In genomic region chr2:74178211-74179062, GRCh38 we compare ENCODE assay signal across 8 cellular contexts. TPM values are rescaled to one million over a fixed set of nuclear protein-coding genes. Genes with fewer than 3 reads are reported as not detected.
A peak's percentile ranks its signal among the peaks of the same experiment; 100 is the strongest.
DNase-seq lines count a peak whose midpoint lies in the region; ATAC-seq and TF ChIP-seq lines count a peak whose summit lies in the region.

MOB1A (minus strand) TSS chr2:74178879; CDS start chr2:74178674, 205 bp downstream.

- 3% methylated on average over 34 of the region's 84 CpGs for WGBS in mammary epithelial cell (ENCODE audit: low coverage, missing lambda C conversion rate)

- intact Hi-C loops in mammary epithelial cell (cut with micrococcal nuclease): loop anchor here (1.0 kb wide), 2 partner anchors 10 to 20 kb away; partner anchors contain the start of gene MTHFD2

- DNase-seq in ACHN (peak; percentile 100), NCI-H2227 (lab: John Stamatoyannopoulos, UW; ENCODE audit: unreplicated experiment) (peak; percentile 99), WERI-Rb-1 (peak; percentile 100), mammary epithelial cell (peak; percentile 98)

- H2AFZ ChIP-seq in mammary epithelial cell (ENCODE audit: low read depth, low read length): peak within 1 kb of the TSS; percentile 86

- H3K4me3 ChIP-seq in WERI-Rb-1 (ENCODE audit: low read depth, low read length): peak within 1 kb of the TSS; percentile 97
- H3K4me3 ChIP-seq in mammary epithelial cell (replicated peaks in 1 of 3; ENCODE audit: insufficient read depth in 1 of 3, low read depth in 2 of 3, low read length in 3 of 3): peak within 1 kb of the TSS; percentile 76 to 91 (median 82)
- peak within 1 kb of the TSS; percentile 97 for H3K4me3 ChIP-seq in iPS-18c (ENCODE audit: insufficient read depth, low read depth, low read length)
- peak within 1 kb of the TSS; percentile 66 to 98 (median 91) for H3K4me3 ChIP-seq in skin epidermis

- H3K36me3 ChIP-seq in WERI-Rb-1 (peaks cover 27% of the 10 kb centered on the region), mammary epithelial cell (ENCODE audit: insufficient read depth, low read length) (no peaks in the 10 kb centered on the region)

- dilution Hi-C loops in mammary epithelial cell (cut with HindIII; ENCODE audit: low sequenced_read_pairs): no loop called here

- H3K27me3 ChIP-seq in WERI-Rb-1 (ENCODE audit: insufficient read depth, low read depth, severe bottlenecking): no peaks in the 10 kb centered on the region
- no peaks in the 10 kb centered on the region for H3K27me3 ChIP-seq in mammary epithelial cell (ENCODE audit: insufficient read depth, low read length)

- H3K27ac ChIP-seq in WERI-Rb-1 (peak within 1 kb of the TSS; percentile 99), mammary epithelial cell (ENCODE audit: insufficient read depth, low read depth, low read length) (peak within 1 kb of the TSS; percentile 81), skin epidermis (peak within 1 kb of the TSS; percentile 91 to 99 (median 96))

- peak within 1 kb of the TSS; percentile 84 for H3K4me2 ChIP-seq in mammary epithelial cell (ENCODE audit: insufficient read depth, low read depth, low read length)

- no TSS peak for BruUV-seq in mammary epithelial cell (replicated peaks; lab: Mats Ljungman, UMichigan)

- no peaks in the 10 kb centered on the region for H4K20me1 ChIP-seq in mammary epithelial cell (ENCODE audit: insufficient read depth, low read length)

- in situ Hi-C loops in ACHN (cut with HindIII; ENCODE audit: low pct_ligation_motif_present, low pct_unique_long_range_greater_than_20kb, low sequenced_read_pairs): no loop called here
- in situ Hi-C loops in mammary epithelial cell (cut with MboI; ENCODE audit: low sequenced_read_pairs in 2 of 2): no loop called here

- H3K9ac ChIP-seq in mammary epithelial cell (ENCODE audit: insufficient read depth, low read length): peak within 1 kb of the TSS; percentile 88

- peaks cover 4% of the 10 kb centered on the region for H3K9me3 ChIP-seq in WERI-Rb-1 (ENCODE audit: severe bottlenecking)
- no peaks in the 10 kb centered on the region for H3K9me3 ChIP-seq in mammary epithelial cell (replicated peaks; ENCODE audit: insufficient read depth, low read length)
- H3K9me3 ChIP-seq in iPS-18c (ENCODE audit: control insufficient read depth, insufficient read depth, low read length): no peaks in the 10 kb centered on the region

- peaks cover 51% of the 10 kb centered on the region for H3K79me2 ChIP-seq in mammary epithelial cell (ENCODE audit: insufficient read depth, low read length)

- peaks cover 3% of the 10 kb centered on the region for H3K4me1 ChIP-seq in mammary epithelial cell (ENCODE audit: insufficient read depth, low read length)

- TF ChIP-seq CTCF in WERI-Rb-1 (IDR thresholded peaks at IDR 0.05; ENCODE audit: low read depth, low read length): peak; percentile 8; the same call in 1 of the 2 replicates
- TF ChIP-seq CTCF in mammary epithelial cell (conservative IDR thresholded peaks at IDR 0.05 in 1 of 2, IDR thresholded peaks at IDR 0.05 in 1 of 2; ENCODE audit: extremely low read depth in 1 of 2, insufficient read depth in 1 of 2, low read depth in 1 of 2, low read length in 2 of 2): no peak

- peak; percentile 81 for ATAC-seq in GM18873 (IDR thresholded peaks at IDR 0.05; ENCODE audit: low FRiP score, unreplicated experiment)
- peak; percentile 84 for ATAC-seq in HG03139 (IDR thresholded peaks at IDR 0.05; ENCODE audit: unreplicated experiment)

- CTCF ChIA-PET in mammary epithelial cell (lab: Charles Lee; ENCODE audit: low non-redundant PET): interaction anchor here (0.5 to 1.2 kb wide), 3 partner anchors 10 to 38 kb away, joined by 3 to 11 read pairs (median 3); no protein-coding TSS in a partner anchor

RNA-seq across cellular contexts. Expression of gene MOB1A, which starts in this region (rescaled TPM):
- 100 to 1,000 TPM; 104 to 125 TPM for total RNA-seq in mammary epithelial cell
- 36.6 TPM for polyA plus RNA-seq in mammary epithelial cell
- polyA minus RNA-seq in mammary epithelial cell: 123 TPM

Comparison
In these comparisons a context has a peak if more than half of its experiments do, and no peak if none do; other contexts are left out.
1. Peak in every context shown above with its lines: DNase-seq, ATAC-seq, H3K4me3 ChIP-seq and H3K27ac ChIP-seq.